In the genomic region with DNA sequence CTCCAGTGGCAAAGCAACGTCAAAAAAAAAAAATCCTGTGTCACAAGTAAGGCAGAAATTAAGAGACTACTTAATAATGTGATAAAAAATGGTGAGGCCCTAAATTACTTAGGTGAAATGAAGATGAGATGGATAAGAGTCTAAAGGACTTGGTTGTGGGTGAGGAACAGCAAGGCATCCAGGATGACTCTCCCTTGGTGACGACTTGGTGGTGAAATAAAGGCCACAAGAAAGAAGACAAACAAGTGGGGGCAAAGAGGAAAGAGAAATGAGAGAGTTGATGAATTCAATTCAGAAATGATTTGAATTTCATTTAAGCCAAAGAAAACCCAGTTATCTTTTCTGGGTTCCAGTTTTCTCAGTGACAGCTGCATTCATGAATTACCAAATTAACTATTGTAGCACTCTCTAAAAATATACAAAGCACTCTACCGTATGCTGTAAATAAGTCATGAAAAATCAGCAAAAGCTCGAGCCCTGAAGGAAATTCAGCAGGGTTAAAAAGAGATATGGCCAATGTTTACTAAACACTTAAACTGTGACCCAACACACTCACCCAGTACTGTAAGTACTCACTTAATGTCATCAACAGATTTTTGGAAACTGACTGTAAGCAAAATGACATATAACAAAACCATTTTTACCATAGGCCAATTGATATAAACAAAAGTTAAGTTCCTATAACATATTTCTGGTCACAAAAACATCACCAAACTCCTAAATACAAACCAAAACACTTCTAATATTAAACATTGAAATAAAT, we compare ENCODE assay signal across 10 cellular contexts. TPM values are rescaled to one million over a fixed set of nuclear protein-coding genes. Genes with fewer than 3 reads are reported as not detected.
DNase-seq lines count a peak whose midpoint lies in the region; ATAC-seq and TF ChIP-seq lines count a peak whose summit lies in the region.
"Had no signal": no experiment of that assay in that cellular context is flagged by ENCODE, and none has a peak within 500 bp of the region (broad histone marks: within the 10 kb centered on the region; RNA-seq: fewer than 3 reads in every experiment).

No MANE protein-coding gene starts in this region.

- H3K27ac ChIP-seq in SU-DHL-6 (ENCODE audit: low read depth, low read length) (peak overlapping the region; percentile 93), stomach smooth muscle (ENCODE audit: low read length) (peak overlapping the region; percentile 82)
- H3K27ac ChIP-seq: thoracic aorta had no signal

- H3K4me3 Mint-ChIP-seq in activated T-cell treated with anti-CD3 and anti-CD28 coated beads, Interleukin-2, amount 50 U/mL, for 72 hours = peak overlapping the region; percentile 98 to 100

- peaks cover 74% of the 10 kb centered on the region for H3K79me2 ChIP-seq in SU-DHL-6 (ENCODE audit: insufficient read depth, low read length)

- peak overlapping the region; percentile 95 for H3K4me2 ChIP-seq in SU-DHL-6 (ENCODE audit: low read depth, low read length, poor library complexity, severe bottlenecking)

- H2AFZ ChIP-seq in SU-DHL-6 (ENCODE audit: low read depth, low read length, severe bottlenecking) = peak overlapping the region; percentile 65

- H3K4me1 ChIP-seq in stomach smooth muscle (ENCODE audit: control insufficient read depth, insufficient read depth, low read length) = peaks cover 10% of the 10 kb centered on the region

- peak overlapping the region; percentile 98 for H3K27ac Mint-ChIP-seq in activated T-cell treated with anti-CD3 and anti-CD28 coated beads, Interleukin-2, amount 50 U/mL, for 72 hours

- H3K4me1 Mint-ChIP-seq in activated T-cell treated with anti-CD3 and anti-CD28 coated beads, Interleukin-2, amount 50 U/mL, for 72 hours (ENCODE audit: low read depth) = peaks cover 55% of the 10 kb centered on the region

- H3K27me3 ChIP-seq in SU-DHL-6 (ENCODE audit: low read length) = no peaks in the 10 kb centered on the region
- H3K27me3 ChIP-seq in stomach smooth muscle (ENCODE audit: control insufficient read depth in 1 of 2, insufficient read depth in 2 of 2, low read length in 2 of 2) = no peaks in the 10 kb centered on the region

- no peaks in the 10 kb centered on the region for H3K27me3 Mint-ChIP-seq in activated T-cell treated with anti-CD3 and anti-CD28 coated beads, Interleukin-2, amount 50 U/mL, for 72 hours (ENCODE audit: low read depth)

- no peaks in the 10 kb centered on the region for H4K20me1 ChIP-seq in SU-DHL-6 (ENCODE audit: low read depth, low read length)

- peak overlapping the region; percentile 82 for H3K9ac ChIP-seq in SU-DHL-6 (ENCODE audit: low read length)
- peak overlapping the region in 1 of 2 donors; percentile 78 for H3K9ac ChIP-seq in stomach smooth muscle (ENCODE audit: low read length in 2 of 2)

- peaks cover 4 to 26% of the 10 kb centered on the region in 2 donors for H3K36me3 Mint-ChIP-seq in activated T-cell treated with anti-CD3 and anti-CD28 coated beads, Interleukin-2, amount 50 U/mL, for 72 hours (ENCODE audit: insufficient read depth in 2 of 2)

- peak overlapping the region; percentile 72 for H3K4me3 ChIP-seq in SU-DHL-6 (ENCODE audit: insufficient read depth, low read length, poor library complexity, severe bottlenecking)
- H3K4me3 ChIP-seq in fibroblast of mammary gland (ENCODE audit: control insufficient read depth, low read depth, low read length) = peak overlapping the region; percentile 92
- H3K4me3 ChIP-seq in stomach smooth muscle (ENCODE audit: low read length in 2 of 2) = peak overlapping the region; percentile 32 to 95

- peak in 1 of 2 donors; percentile 16 for DNase-seq in activated T-cell treated with anti-CD3 and anti-CD28 coated beads, Interleukin-2, amount 50 U/mL, for 72 hours
- DNase-seq in activated T-cell treated with anti-CD3 and anti-CD28 coated beads for 4 hours = no peak
- no peak for DNase-seq in fibroblast of mammary gland (ENCODE audit: low read depth)
- no peak for DNase-seq in anterior cingulate cortex (lab: John Stamatoyannopoulos, UW)
- no peak for DNase-seq in NCI-H526 (lab: John Stamatoyannopoulos, UW)
- no peak for DNase-seq in amniotic stem cell (lab: John Stamatoyannopoulos, UW)
- DNase-seq: activated gamma-delta T cell treated with Interleukin-2 at 50 U/mL for 16 hours had no signal

- H3K9me3 Mint-ChIP-seq in activated T-cell treated with anti-CD3 and anti-CD28 coated beads, Interleukin-2, amount 50 U/mL, for 72 hours = no peaks in the 10 kb centered on the region

- H3K36me3 ChIP-seq in SU-DHL-6 (ENCODE audit: low read length) (peaks cover 28% of the 10 kb centered on the region), stomach smooth muscle (ENCODE audit: control insufficient read depth in 2 of 2, insufficient read depth in 2 of 2, low read length in 2 of 2) (peaks cover 0 to 5% of the 10 kb centered on the region in 2 donors)
- H3K36me3 ChIP-seq: thoracic aorta had no signal

- H3F3A ChIP-seq in SU-DHL-6 (ENCODE audit: insufficient read depth) = peaks cover 29% of the 10 kb centered on the region

- H3K9me2 ChIP-seq in SU-DHL-6 (replicated peaks; ENCODE audit: insufficient read depth, low read length) = no peaks in the 10 kb centered on the region

- ATAC-seq in activated T-cell treated with anti-CD3 and anti-CD28 coated beads, Interleukin-2, amount 50 U/mL, for 72 hours (replicated peaks in 1 of 2) = no peak

- peaks cover 16% of the 10 kb centered on the region for H3K9me3 ChIP-seq in SU-DHL-6 (ENCODE audit: insufficient read depth, low read length)
- no peaks in the 10 kb centered on the region for H3K9me3 ChIP-seq in stomach smooth muscle (ENCODE audit: control insufficient read depth in 2 of 2, low read length in 2 of 2)
- H3K9me3 ChIP-seq: thoracic aorta had no signal

- no peak for TF ChIP-seq CTCF in SU-DHL-6 (IDR thresholded peaks at IDR 0.05; ENCODE audit: insufficient read depth, low read length, poor library complexity, severe bottlenecking)
- TF ChIP-seq CTCF in fibroblast of mammary gland (conservative IDR thresholded peaks at IDR 0.05; ENCODE audit: control insufficient read depth, insufficient read depth, low read depth, low read length) = no peak

RNA-seq across cellular contexts. Expression of a gene that starts 1.4 kb away (rescaled TPM):
- 10 to 100 TPM; 25.6 to 31.0 TPM for total RNA-seq in activated T-cell treated with anti-CD3 and anti-CD28 coated beads, Interleukin-2, amount 50 U/mL, for 72 hours

RNA-seq across cellular contexts. Expression of a gene that starts 1.6 kb away (rescaled TPM):
- 10 to 100 TPM; 21.9 to 35.1 TPM for total RNA-seq in activated T-cell treated with anti-CD3 and anti-CD28 coated beads, Interleukin-2, amount 50 U/mL, for 72 hours
